ENCODE assay signal across 8 cellular contexts in the genomic region with DNA sequence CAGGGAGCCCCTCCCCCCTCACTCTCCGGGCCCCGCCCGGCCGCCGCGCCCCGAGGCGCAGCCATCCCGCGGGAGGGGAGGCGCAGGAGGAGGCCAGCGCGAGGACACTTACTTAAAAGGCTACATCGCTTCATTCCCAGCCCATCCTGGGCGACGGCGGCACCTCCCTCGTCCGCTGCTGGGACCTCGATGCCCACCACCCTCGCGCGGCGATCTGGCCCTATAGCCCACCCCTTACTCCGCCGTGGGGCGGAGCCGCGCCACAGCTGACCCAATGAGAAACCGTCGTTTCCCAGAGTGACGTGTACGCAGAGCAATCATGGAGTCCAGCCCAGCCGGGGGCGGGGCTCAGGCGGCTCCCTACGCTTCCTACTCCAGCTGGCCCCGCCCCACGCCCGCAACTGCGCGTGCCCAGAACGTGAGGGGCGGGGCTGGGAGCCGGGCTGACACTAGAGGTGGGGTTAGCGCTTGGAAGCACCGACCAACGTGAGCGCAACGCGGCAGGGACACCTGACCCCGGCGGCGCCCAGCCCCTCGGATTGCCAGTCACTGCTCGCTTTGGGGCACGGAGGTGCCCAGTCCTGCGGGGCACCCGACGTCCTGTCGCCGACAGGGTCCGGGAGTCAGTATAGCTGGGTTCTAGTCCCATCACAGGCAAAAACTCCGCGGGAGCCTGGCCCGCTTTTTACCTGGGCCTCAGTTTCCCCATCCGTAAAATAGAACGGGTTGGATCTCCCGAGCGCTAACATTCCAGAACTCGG. TPM values are rescaled to one million over a fixed set of nuclear protein-coding genes. Genes with fewer than 3 reads are reported as not detected.
A peak's percentile ranks its signal among the peaks of the same experiment; 100 is the strongest.
DNase-seq lines count a peak whose midpoint lies in the region; TF ChIP-seq lines count a peak whose summit lies in the region.

A gene (minus strand): TSS at position 222 of the 761 bp plus-strand sequence. CDS start 16,165 bp downstream, outside the sequence.

- H3K27me3 ChIP-seq in H9 (ENCODE audit: insufficient read depth, low read length) = peaks cover 18% of the 10 kb centered on the region; the same call in 1 of the 2 replicates
- H3K27me3 ChIP-seq in MG63 = peaks cover 5% of the 10 kb centered on the region; the same call in 1 of the 2 replicates
- peaks cover 27% of the 10 kb centered on the region for H3K27me3 ChIP-seq in neural cell (ENCODE audit: insufficient read depth, low read depth, low read length)
- H3K27me3 ChIP-seq in stomach = peaks cover 0 to 27% (median 19%) of the 10 kb centered on the region in 3 donors

- no peak within 1 kb of the TSS for H2AK5ac ChIP-seq in H9 (ENCODE audit: insufficient read length, low read length)

- H3K79me1 ChIP-seq in H9 (ENCODE audit: insufficient read depth, low read depth, low read length, poor library complexity, severe bottlenecking) = peaks cover 10% of the 10 kb centered on the region

- H3K36me3 ChIP-seq in ES-I3 (ENCODE audit: insufficient read depth, low read length) (no peaks in the 10 kb centered on the region), MG63 (peaks cover 5% of the 10 kb centered on the region), neural cell (ENCODE audit: insufficient read depth, low read length) (no peaks in the 10 kb centered on the region), stomach (no peaks in the 10 kb centered on the region)

- no peak within 1 kb of the TSS for H2BK15ac ChIP-seq in H9 (ENCODE audit: low read depth, low read length)

- no peaks in the 10 kb centered on the region for H4K20me1 ChIP-seq in H9 (ENCODE audit: control insufficient read depth, insufficient read depth, insufficient read length)
- no peaks in the 10 kb centered on the region for H4K20me1 ChIP-seq in neural cell (ENCODE audit: insufficient read depth)

- H4K5ac ChIP-seq in H9 (ENCODE audit: insufficient read length, low read depth, low read length) = no peak within 1 kb of the TSS

- no peak for TF ChIP-seq EP300 in neural cell (conservative IDR thresholded peaks at IDR 0.05; ENCODE audit: poor library complexity, severe bottlenecking)
- no peak for TF ChIP-seq EP300 in stomach (IDR thresholded peaks at IDR 0.05)

- no peaks in the 10 kb centered on the region for H3K9me2 ChIP-seq in neural cell (ENCODE audit: insufficient read depth, low read length)

- TF ChIP-seq CTCF in H9 (conservative IDR thresholded peaks at IDR 0.05) = no peak
- TF ChIP-seq CTCF in neural cell (IDR thresholded peaks at IDR 0.05; ENCODE audit: poor library complexity, severe bottlenecking) = no peak
- TF ChIP-seq CTCF in stomach (IDR thresholded peaks at IDR 0.05) = no peak

- H3K27ac Mint-ChIP-seq in H9 = peak within 1 kb of the TSS in 1 of 3 experiments; percentile 94; a peak in 2 of 7 replicates

- no peak within 1 kb of the TSS for H3K23ac ChIP-seq in H9 (ENCODE audit: insufficient read length, low read depth, low read length)

- H3K9ac ChIP-seq in ES-I3 (ENCODE audit: low read depth, low read length) = peak within 1 kb of the TSS; percentile 61
- peak within 1 kb of the TSS; percentile 64 for H3K9ac ChIP-seq in H9 (ENCODE audit: extremely low read depth, insufficient read length, low read length)
- peak within 1 kb of the TSS; percentile 74 for H3K9ac ChIP-seq in neural cell (ENCODE audit: low read length)

- peaks cover 46% of the 10 kb centered on the region for H3K27me3 Mint-ChIP-seq in H9 (ENCODE audit: low read depth)

- H3K79me2 ChIP-seq in H9 (ENCODE audit: insufficient read depth, low read length) = peaks cover 15% of the 10 kb centered on the region; the same call in 1 of the 2 replicates
- H3K79me2 ChIP-seq in neural cell (replicated peaks; ENCODE audit: insufficient read depth, low read length) = peaks cover 14% of the 10 kb centered on the region

- H3K4me1 Mint-ChIP-seq in H9 = peaks cover 21 to 25% of the 10 kb centered on the region in 2 experiments

- H2BK20ac ChIP-seq in H9 (ENCODE audit: low read depth, low read length, poor library complexity, severe bottlenecking) = no peak within 1 kb of the TSS

- no peak within 1 kb of the TSS for H3T11ph ChIP-seq in H9 (ENCODE audit: low read length)

- no peak within 1 kb of the TSS for H4K8ac ChIP-seq in H9 (replicated peaks; ENCODE audit: insufficient read length, low read depth, low read length)

- peak; percentile 97 for DNase-seq in H9
- DNase-seq in MG63 = peak; percentile 97
- peak; percentile 86 for DNase-seq in SHP77 treated with DMSO at 0.1 percent for 48 hours (lab: John Stamatoyannopoulos, UW)
- peak; percentile 99 for DNase-seq in activated effector memory CD4-positive, alpha-beta T cell treated with anti-CD3 and anti-CD28 coated beads, Interleukin-2, amount 50 U/mL, for 16 hours
- DNase-seq in fibroblast of the conjunctiva (ENCODE audit: low read depth) = peak; percentile 95
- peak; percentile 99 for DNase-seq in stomach

- no peak within 1 kb of the TSS for H2BK12ac ChIP-seq in H9 (ENCODE audit: insufficient read length, low read depth, low read length)

- H3K14ac ChIP-seq in H9 (ENCODE audit: insufficient read depth, low read length) = no peak within 1 kb of the TSS; the same call in 1 of the 2 replicates

- peaks cover 9% of the 10 kb centered on the region for H3K23me2 ChIP-seq in H9 (ENCODE audit: insufficient read length, low read depth, low read length, poor library complexity, severe bottlenecking)

- H3K36me3 Mint-ChIP-seq in H9 (ENCODE audit: insufficient read depth in 1 of 3, low read depth in 3 of 3) = peaks cover 0 to 4% (median 2%) of the 10 kb centered on the region in 3 experiments; a peak in 2 of 7 replicates

- no peak within 1 kb of the TSS for H4K91ac ChIP-seq in H9 (ENCODE audit: insufficient read length, low read depth, low read length)

- H3K4me2 ChIP-seq in H9 (ENCODE audit: insufficient read depth, insufficient read length, low read length) = peak within 1 kb of the TSS; percentile 92
- peak within 1 kb of the TSS; percentile 72 for H3K4me2 ChIP-seq in neural cell (ENCODE audit: low read length)

- peak; percentile 7 for TF ChIP-seq RAD21 in neural cell (conservative IDR thresholded peaks at IDR 0.05)

- no peak for TF ChIP-seq POLR2A in stomach (IDR thresholded peaks at IDR 0.05)

- intact Hi-C loops in stomach (cut with DNase I; ENCODE audit: low total_unique reads) = no loop called here

- H3F3A ChIP-seq in neural cell (ENCODE audit: insufficient read depth, low read length, poor library complexity, severe bottlenecking) = no peaks in the 10 kb centered on the region

- no peak within 1 kb of the TSS for H2BK120ac ChIP-seq in H9 (ENCODE audit: low read depth, low read length, poor library complexity, severe bottlenecking)

- H2BK5ac ChIP-seq in H9 (ENCODE audit: insufficient read length, low read length) = no peak within 1 kb of the TSS

- no peak within 1 kb of the TSS for H3K56ac ChIP-seq in H9 (ENCODE audit: insufficient read length, low read depth, low read length)

- H3K4me1 ChIP-seq in ES-I3 (ENCODE audit: insufficient read depth, low read length) = peaks cover 4% of the 10 kb centered on the region; the same call in 1 of the 2 replicates
- H3K4me1 ChIP-seq in H9 (ENCODE audit: insufficient read depth, low read length) = no peaks in the 10 kb centered on the region
- H3K4me1 ChIP-seq in stomach = peaks cover 36 to 58% (median 46%) of the 10 kb centered on the region in 4 donors

- H3K4me3 ChIP-seq in MG63 = peak within 1 kb of the TSS; percentile 90
- peak within 1 kb of the TSS; percentile 91 for H3K4me3 ChIP-seq in neural cell (ENCODE audit: low read length)
- H3K4me3 ChIP-seq in stomach = peak within 1 kb of the TSS; percentile 92 to 100 (median 98)

- H3K9me3 ChIP-seq in ES-I3 (ENCODE audit: control insufficient read depth, insufficient read depth, low read length) (no peaks in the 10 kb centered on the region), H9 (ENCODE audit: control insufficient read depth, low read depth, low read length) (no peaks in the 10 kb centered on the region), MG63 (no peaks in the 10 kb centered on the region), neural cell (ENCODE audit: low read length) (no peaks in the 10 kb centered on the region), stomach (no peaks in the 10 kb centered on the region)

- peaks cover 0 to 1% of the 10 kb centered on the region in 2 experiments; a peak in 3 of 5 replicates for H3K9me3 Mint-ChIP-seq in H9

- no peak within 1 kb of the TSS for H3K4ac ChIP-seq in H9 (ENCODE audit: low read depth, low read length)

- WGBS in H9 (ENCODE audit: extremely low coverage, insufficient read length, low lambda C conversion rate) = no CpG with 5 or more reads among the region's 71 CpGs
- 0 to 2% (median 0%) methylated on average over 24 to 71 of the region's 71 CpGs for WGBS in stomach, 5 donors

- H3K18ac ChIP-seq in H9 (ENCODE audit: insufficient read length, low read depth, low read length) = no peak within 1 kb of the TSS

- H2AFZ ChIP-seq in H9 (ENCODE audit: low read length) (no peak within 1 kb of the TSS), neural cell (ENCODE audit: low read depth, low read length) (peak within 1 kb of the TSS; percentile 83)

- no peak within 1 kb of the TSS for H3K27ac ChIP-seq in H9 (ENCODE audit: insufficient read length, low read depth, low read length)
- peak within 1 kb of the TSS; percentile 45 for H3K27ac ChIP-seq in neural cell (ENCODE audit: low read length)
- peak within 1 kb of the TSS; percentile 86 to 95 (median 92) for H3K27ac ChIP-seq in stomach

- peak within 1 kb of the TSS; percentile 89 to 97 for H3K4me3 Mint-ChIP-seq in H9

TF ChIP-seq in neural cell, 6 proteins besides CTCF, POLR2A, EP300 and RAD21 (continues in another document):
- TF ChIP-seq SMC3 (conservative IDR thresholded peaks at IDR 0.05; ENCODE audit: poor library complexity) (no peak), POLR2AphosphoS5 (IDR thresholded peaks at IDR 0.05) (peak; percentile 92), EZH2 (IDR thresholded peaks at IDR 0.05; ENCODE audit: borderline replicate concordance, insufficient read depth, low read length, poor library complexity, severe bottlenecking) (no peak)

RNA-seq across cellular contexts. Expression of the gene that starts here (rescaled TPM):
- total RNA-seq in H9 (2021) (40.7 and 41.6 TPM in 2 replicates), stomach (10 to 100 TPM; 19.8 to 61.7 (median 33.3) TPM)
- total RNA-seq in MG63 (2014; rRNA removed; shearing (Covaris generic); ENCODE audit: low replicate concordance) = 45.4 and 48.5 TPM in 2 replicates
- polyA plus RNA-seq in neural cell (19.8 and 24.6 TPM in 2 replicates), stomach (10 to 100 TPM in 2 of 3 donors, 1 to 10 TPM in 1; 8.8 to 14.1 (median 10.5) TPM)
- polyA minus RNA-seq in neural cell = 52.3 and 55.5 TPM in 2 replicates
